16 cellular contexts compared by ENCODE assay signal in the genomic region with DNA sequence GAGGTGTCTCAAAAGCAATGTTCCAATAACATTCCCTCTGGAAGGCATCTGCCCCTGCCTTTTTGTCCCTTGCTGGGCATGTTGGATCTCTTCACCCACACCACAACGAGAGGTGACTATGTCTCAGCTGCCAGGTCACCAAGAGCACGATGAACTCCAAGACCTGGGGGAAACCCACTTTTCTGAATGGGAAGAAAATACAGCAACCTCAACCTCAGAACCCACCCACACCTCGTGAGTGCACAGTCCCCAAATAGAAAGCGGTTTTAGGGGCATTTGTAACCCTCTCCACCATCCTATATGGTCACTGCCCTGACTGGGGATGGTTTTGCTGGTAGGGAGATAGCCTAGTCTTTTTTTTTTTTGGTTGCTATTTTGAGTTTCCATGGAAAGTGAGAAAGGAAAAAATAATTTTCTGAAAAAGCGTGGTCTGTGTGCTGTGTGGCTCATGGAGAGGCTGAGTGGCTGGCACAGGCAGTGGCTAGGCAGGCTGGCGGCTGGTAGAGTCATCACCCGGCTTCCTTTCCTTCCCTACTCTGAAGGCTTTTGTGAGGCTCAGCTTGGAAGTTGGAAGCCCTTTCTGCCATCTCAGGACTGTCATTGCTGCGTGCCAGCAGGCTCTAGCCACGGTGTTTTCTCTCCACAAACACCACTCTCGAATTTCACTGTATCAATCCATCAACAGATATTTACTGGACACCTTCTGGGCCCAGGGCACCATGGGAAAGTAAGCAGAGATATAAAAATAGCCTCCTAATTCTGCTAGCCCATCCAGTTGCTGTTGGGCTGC. TPM values are rescaled to one million over a fixed set of nuclear protein-coding genes. Genes with fewer than 3 reads are reported as not detected.
DNase-seq lines count a peak whose midpoint lies in the region; ATAC-seq and TF ChIP-seq lines count a peak whose summit lies in the region.
"Had no signal": no experiment of that assay in that cellular context is flagged by ENCODE, and none has a peak within 500 bp of the region (broad histone marks: within the 10 kb centered on the region; RNA-seq: fewer than 3 reads in every experiment).

No MANE protein-coding gene starts in this region.

- no peaks in the 10 kb centered on the region for H3K9me3 ChIP-seq in A673 (ENCODE audit: low read depth, low read length, poor library complexity, severe bottlenecking)

- no peak for DNase-seq in HEK293T (ENCODE audit: extremely low spot score)
- peak; percentile 36 for DNase-seq in activated naive CD8-positive, alpha-beta T cell treated with anti-CD3 and anti-CD28 coated beads, Interleukin-2, amount 50 U/mL, for 24 hours
- peak; percentile 41 for DNase-seq in left kidney (ENCODE audit: low read depth, low spot score)
- DNase-seq in NCI-H1930 (lab: John Stamatoyannopoulos, UW), result no peak
- no peak for DNase-seq in DMS153 (lab: John Stamatoyannopoulos, UW)
- DNase-seq in activated naive CD4-positive, alpha-beta T cell treated with anti-CD3 and anti-CD28 coated beads for 36 hours, result no peak
- no peak for DNase-seq in A673 (ENCODE audit: low spot score)
- DNase-seq: activated effector memory CD4-positive, alpha-beta T cell treated with anti-CD3 and anti-CD28 coated beads, Interleukin-2, amount 50 U/mL, for 16 hours; H7; MV-4-11; NCI-H2107; T1000 had no signal

- H3K27me3 Mint-ChIP-seq in activated naive CD8-positive, alpha-beta T cell treated with anti-CD3 and anti-CD28 coated beads, Interleukin-2, amount 50 U/mL, for 24 hours, result peaks cover 11% of the 10 kb centered on the region
- H3K27me3 Mint-ChIP-seq in stimulated activated memory B cell treated with anti-CD40 and anti-IgM and Interleukin-4, amounts not matched to agents 10 μg/mL and 1 μg/mL and 100 μg/mL, for 72 hours, result peaks cover 22% of the 10 kb centered on the region
- H3K27me3 Mint-ChIP-seq in activated naive CD4-positive, alpha-beta T cell treated with anti-CD3 and anti-CD28 coated beads for 36 hours (ENCODE audit: low read depth), result no peaks in the 10 kb centered on the region

- H3K4me1 Mint-ChIP-seq in activated naive CD8-positive, alpha-beta T cell treated with anti-CD3 and anti-CD28 coated beads, Interleukin-2, amount 50 U/mL, for 24 hours, result peaks cover 68% of the 10 kb centered on the region
- peaks cover 13% of the 10 kb centered on the region for H3K4me1 Mint-ChIP-seq in stimulated activated memory B cell treated with anti-CD40 and anti-IgM and Interleukin-4, amounts not matched to agents 10 μg/mL and 1 μg/mL and 100 μg/mL, for 72 hours
- peaks cover 47% of the 10 kb centered on the region for H3K4me1 Mint-ChIP-seq in activated naive CD4-positive, alpha-beta T cell treated with anti-CD3 and anti-CD28 coated beads for 36 hours (ENCODE audit: low read depth)

- POLR2A ChIA-PET in HEK293T (lab: Yijun Ruan, JAX), result interaction anchor here (1.0 kb wide), 1 partner anchor 16 kb away, joined by 3 read pairs; a partner anchor contains a TSS
- POLR2A ChIA-PET in A673 (lab: Charles Lee; ENCODE audit: low non-redundant PET), result no interaction called here

- no peaks in the 10 kb centered on the region for H3K27me3 ChIP-seq in A673 (replicated peaks; ENCODE audit: insufficient read depth, low read depth, low read length, poor library complexity)
- H3K27me3 ChIP-seq: neural progenitor cell had no signal

- BruUV-seq in A673 (replicated peaks; lab: Mats Ljungman, UMichigan), result no TSS peak

- H3K4me1 ChIP-seq in A673 (ENCODE audit: insufficient read depth, low read length, poor library complexity, severe bottlenecking), result no peaks in the 10 kb centered on the region

- no peak overlapping the region for H3K27ac ChIP-seq in A673 (ENCODE audit: low read depth, low read length, poor library complexity, severe bottlenecking)
- H3K27ac ChIP-seq: C4-2B, neural progenitor cell had no signal

- no peak for TF ChIP-seq CTCF in A673 (conservative IDR thresholded peaks at IDR 0.05; ENCODE audit: low read depth, low read length)

- H3K9me3 Mint-ChIP-seq in activated naive CD8-positive, alpha-beta T cell treated with anti-CD3 and anti-CD28 coated beads, Interleukin-2, amount 50 U/mL, for 24 hours, result no peaks in the 10 kb centered on the region
- H3K9me3 Mint-ChIP-seq in stimulated activated memory B cell treated with anti-CD40 and anti-IgM and Interleukin-4, amounts not matched to agents 10 μg/mL and 1 μg/mL and 100 μg/mL, for 72 hours, result no peaks in the 10 kb centered on the region
- H3K9me3 Mint-ChIP-seq in activated naive CD4-positive, alpha-beta T cell treated with anti-CD3 and anti-CD28 coated beads for 36 hours, result no peaks in the 10 kb centered on the region
- H3K9me3 Mint-ChIP-seq: neural progenitor cell had no signal

- H3K36me3 ChIP-seq in A673 (ENCODE audit: insufficient read depth, low read length, poor library complexity, severe bottlenecking), result no peaks in the 10 kb centered on the region
- H3K36me3 ChIP-seq: neural progenitor cell had no signal

- no peaks in the 10 kb centered on the region for H3K36me3 Mint-ChIP-seq in activated naive CD8-positive, alpha-beta T cell treated with anti-CD3 and anti-CD28 coated beads, Interleukin-2, amount 50 U/mL, for 24 hours (ENCODE audit: low read depth)
- no peaks in the 10 kb centered on the region for H3K36me3 Mint-ChIP-seq in stimulated activated memory B cell treated with anti-CD40 and anti-IgM and Interleukin-4, amounts not matched to agents 10 μg/mL and 1 μg/mL and 100 μg/mL, for 72 hours
- H3K36me3 Mint-ChIP-seq in activated naive CD4-positive, alpha-beta T cell treated with anti-CD3 and anti-CD28 coated beads for 36 hours (ENCODE audit: low read depth), result no peaks in the 10 kb centered on the region
- H3K36me3 Mint-ChIP-seq: neural progenitor cell had no signal

- H3K4me3 Mint-ChIP-seq in activated naive CD8-positive, alpha-beta T cell treated with anti-CD3 and anti-CD28 coated beads, Interleukin-2, amount 50 U/mL, for 24 hours, result peak overlapping the region; percentile 10
- no peak overlapping the region for H3K4me3 Mint-ChIP-seq in stimulated activated memory B cell treated with anti-CD40 and anti-IgM and Interleukin-4, amounts not matched to agents 10 μg/mL and 1 μg/mL and 100 μg/mL, for 72 hours
- no peak overlapping the region for H3K4me3 Mint-ChIP-seq in activated naive CD4-positive, alpha-beta T cell treated with anti-CD3 and anti-CD28 coated beads for 36 hours
- H3K4me3 Mint-ChIP-seq: neural progenitor cell had no signal

- CTCF ChIA-PET in HEK293T (lab: Yijun Ruan, JAX) (no interaction called here), A673 (lab: Charles Lee) (no interaction called here)
- CTCF ChIA-PET in activated naive CD4-positive, alpha-beta T cell treated with anti-CD3 and anti-CD28 coated beads for 36 hours (lab: Charles Lee), result interaction anchor here (1.4 kb wide), 1 partner anchor 18 kb away, joined by 6 read pairs; no protein-coding TSS in a partner anchor

- no peak overlapping the region for H3K4me3 ChIP-seq in A673 (ENCODE audit: low read depth, low read length, poor library complexity, severe bottlenecking)
- H3K4me3 ChIP-seq: neural progenitor cell had no signal

- ATAC-seq in activated naive CD8-positive, alpha-beta T cell treated with anti-CD3 and anti-CD28 coated beads, Interleukin-2, amount 50 U/mL, for 24 hours, result peak; percentile 82
- ATAC-seq in stimulated activated memory B cell treated with anti-CD40 and anti-IgM and Interleukin-4, amounts not matched to agents 10 μg/mL and 1 μg/mL and 100 μg/mL, for 72 hours, result peak; percentile 66

- H3K27ac Mint-ChIP-seq in activated naive CD8-positive, alpha-beta T cell treated with anti-CD3 and anti-CD28 coated beads, Interleukin-2, amount 50 U/mL, for 24 hours, result peak overlapping the region; percentile 81
- H3K27ac Mint-ChIP-seq in stimulated activated memory B cell treated with anti-CD40 and anti-IgM and Interleukin-4, amounts not matched to agents 10 μg/mL and 1 μg/mL and 100 μg/mL, for 72 hours, result no peak overlapping the region
- no peak overlapping the region for H3K27ac Mint-ChIP-seq in activated naive CD4-positive, alpha-beta T cell treated with anti-CD3 and anti-CD28 coated beads for 36 hours
- H3K27ac Mint-ChIP-seq: neural progenitor cell had no signal

- intact Hi-C loops in activated naive CD4-positive, alpha-beta T cell treated with anti-CD3 and anti-CD28 coated beads for 36 hours (cut with micrococcal nuclease), result no loop called here
- intact Hi-C loops in A673 (cut with micrococcal nuclease; ENCODE audit: unreplicated experiment), result no loop called here

TF ChIP-seq in HEK293T, 16 proteins besides CTCF, POLR2A, EP300 and RAD21:
- TF ChIP-seq ARNT (IDR thresholded peaks at IDR 0.05) (peak; percentile 52; the same call in 1 of the 2 replicates), BHLHE40 (IDR thresholded peaks at IDR 0.05; ENCODE audit: borderline replicate concordance) (no peak)

RNA-seq across cellular contexts. Expression of a gene that starts 15.8 kb away (rescaled TPM):
- under 1 TPM; 0.86 to 0.91 TPM for total RNA-seq in activated naive CD4-positive, alpha-beta T cell treated with anti-CD3 and anti-CD28 coated beads for 36 hours
- total RNA-seq in A673 (2021), result 1.9 and 2.8 TPM in 2 replicates

RNA-seq across cellular contexts. Expression of a gene that starts 43.9 kb away (rescaled TPM):
- total RNA-seq in activated naive CD4-positive, alpha-beta T cell treated with anti-CD3 and anti-CD28 coated beads for 36 hours, result not detected
- not detected in 2 replicates for total RNA-seq in A673 (2021)
- total RNA-seq: H7, lower leg skin had no signal

Comparison
In these comparisons a context has a peak if more than half of its experiments do, and no peak if none do; other contexts are left out.
1. DNase-seq: peak in activated naive CD8-positive, alpha-beta T cell treated with anti-CD3 and anti-CD28 coated beads, Interleukin-2, amount 50 U/mL, for 24 hours (single experiment) and left kidney (single experiment); none in HEK293T (single experiment), NCI-H1930 (0 of 2), DMS153 (single experiment), activated naive CD4-positive, alpha-beta T cell treated with anti-CD3 and anti-CD28 coated beads for 36 hours (single experiment) and A673 (single experiment).